ENCODE assay signal across 17 cellular contexts in the genomic region with DNA sequence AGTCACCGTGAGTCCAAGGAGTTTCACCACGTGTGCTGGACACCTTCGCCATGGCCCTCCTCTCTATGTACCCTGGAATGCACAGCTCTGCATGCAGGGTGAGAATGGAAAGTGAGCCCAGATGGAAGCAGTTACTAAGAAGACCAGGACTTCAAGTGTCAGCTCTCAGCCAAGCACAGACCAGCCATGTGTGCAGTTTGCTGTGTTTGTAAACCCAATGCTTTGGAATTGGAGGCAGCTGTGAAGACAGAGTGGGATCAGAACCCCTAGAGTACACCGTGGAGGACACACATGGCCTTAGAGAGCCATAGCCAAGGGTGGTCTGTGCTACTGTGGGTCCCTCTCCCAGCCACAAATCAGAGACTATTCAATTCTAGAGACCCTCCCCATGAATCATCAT.
A peak's percentile ranks its signal among the peaks of the same experiment; 100 is the strongest.
DNase-seq lines count a peak whose midpoint lies in the region; TF ChIP-seq lines count a peak whose summit lies in the region.
"Had no signal": no experiment of that assay in that cellular context is flagged by ENCODE, and none has a peak within 500 bp of the region (broad histone marks: within the 10 kb centered on the region; RNA-seq: fewer than 3 reads in every experiment).

No MANE protein-coding gene starts in this region.

- H3K36me3 ChIP-seq in neuronal stem cell (replicated peaks in 1 of 2; ENCODE audit: control insufficient read depth in 2 of 2, insufficient read depth in 2 of 2, low read length in 2 of 2) (no peaks in the 10 kb centered on the region), thyroid gland (no peaks in the 10 kb centered on the region)
- H3K36me3 ChIP-seq: BLaER1 treated with 17β-estradiol and CSF1 and Interleukin-3, amounts not matched to agents 10 nM and 100 nM had no signal

- DNase-seq in T-helper 2 cell treated with Interferon-gamma antibody and Interleukin-4, amounts not matched to agents 5 μg/mL and 100 μg/mL, for 36 hours (ENCODE audit: low spot score): no peak
- DNase-seq in T-helper 2 cell: no peak
- no peak for DNase-seq in neuronal stem cell (ENCODE audit: low spot score)
- DNase-seq in thyroid gland: peak; percentile 6 to 14
- no peak for DNase-seq in UCSD-AML1 (lab: John Stamatoyannopoulos, UW; ENCODE audit: unreplicated experiment)
- DNase-seq: AML-193; Caco-2; Calu3; CD4-positive, alpha-beta T cell; DMS79 treated with DMSO at 0.1 percent for 48 hours; GF-D8 had no signal

- H3K27me3 Mint-ChIP-seq in T-helper 2 cell treated with Interferon-gamma antibody and Interleukin-4, amounts not matched to agents 5 μg/mL and 100 μg/mL, for 36 hours (ENCODE audit: low read depth): no peaks in the 10 kb centered on the region
- H3K27me3 Mint-ChIP-seq: CD4-positive, alpha-beta T cell had no signal

- H3K36me3 Mint-ChIP-seq in T-helper 2 cell treated with Interferon-gamma antibody and Interleukin-4, amounts not matched to agents 5 μg/mL and 100 μg/mL, for 36 hours (ENCODE audit: low read depth): peaks cover 3% of the 10 kb centered on the region
- H3K36me3 Mint-ChIP-seq: CD8-positive, alpha-beta T cell had no signal

- no peak overlapping the region for H3K9ac ChIP-seq in neuronal stem cell (ENCODE audit: low read depth, low read length, poor library complexity)
- H3K9ac ChIP-seq: BLaER1 treated with 17β-estradiol and CSF1 and Interleukin-3, amounts not matched to agents 10 nM and 100 nM had no signal

- peak overlapping the region; percentile 61 for H3K27ac Mint-ChIP-seq in T-helper 2 cell treated with Interferon-gamma antibody and Interleukin-4, amounts not matched to agents 5 μg/mL and 100 μg/mL, for 36 hours
- H3K27ac Mint-ChIP-seq: B cell; CD4-positive, alpha-beta T cell; CD8-positive, alpha-beta T cell had no signal

- H3K4me1 ChIP-seq in neuronal stem cell (ENCODE audit: control insufficient read depth in 2 of 2, insufficient read depth in 1 of 2, low read depth in 1 of 2, low read length in 2 of 2): peaks cover 0 to 7% of the 10 kb centered on the region in 2 donors
- H3K4me1 ChIP-seq in thyroid gland: no peaks in the 10 kb centered on the region
- H3K4me1 ChIP-seq: A549, Caco-2 had no signal

- H3K4me2 ChIP-seq in neuronal stem cell (ENCODE audit: insufficient read depth, low read length, poor library complexity, severe bottlenecking): no peak overlapping the region
- H3K4me2 ChIP-seq: A549; BLaER1 treated with 17β-estradiol and CSF1 and Interleukin-3, amounts not matched to agents 10 nM and 100 nM had no signal

- TF ChIP-seq POLR2A in thyroid gland (IDR thresholded peaks at IDR 0.05): no peak

- H3K27me3 ChIP-seq in neuronal stem cell (ENCODE audit: control insufficient read depth in 3 of 3, insufficient read depth in 3 of 3, low read depth in 1 of 3, low read length in 3 of 3) (no peaks in the 10 kb centered on the region), thyroid gland (no peaks in the 10 kb centered on the region)
- H3K27me3 ChIP-seq: BLaER1 treated with 17β-estradiol and CSF1 and Interleukin-3, amounts not matched to agents 10 nM and 100 nM had no signal

- peak overlapping the region; percentile 50 for H2BK12ac ChIP-seq in neuronal stem cell (ENCODE audit: low read length)

- H2AFZ ChIP-seq in neuronal stem cell (ENCODE audit: low read length): no peak overlapping the region

- H2BK5ac ChIP-seq in neuronal stem cell (ENCODE audit: low read length): no peak overlapping the region

- no peak overlapping the region for H3K27ac ChIP-seq in neuronal stem cell (replicated peaks; ENCODE audit: low read length)
- no peak overlapping the region for H3K27ac ChIP-seq in thyroid gland
- H3K27ac ChIP-seq: 22Rv1; A549; BLaER1 treated with 17β-estradiol and CSF1 and Interleukin-3, amounts not matched to agents 10 nM and 100 nM; C4-2B had no signal

- H3K23ac ChIP-seq in neuronal stem cell (ENCODE audit: low read depth, low read length, poor library complexity): no peak overlapping the region

- H4K91ac ChIP-seq in neuronal stem cell (ENCODE audit: low read depth, low read length, poor library complexity): no peak overlapping the region

- peaks cover 14% of the 10 kb centered on the region for H3K4me1 Mint-ChIP-seq in T-helper 2 cell treated with Interferon-gamma antibody and Interleukin-4, amounts not matched to agents 5 μg/mL and 100 μg/mL, for 36 hours (ENCODE audit: low read depth)

- H3K4me3 ChIP-seq in neuronal stem cell (ENCODE audit: low read length in 2 of 2): no peak overlapping the region
- H3K4me3 ChIP-seq in thyroid gland (replicated peaks in 1 of 3): no peak overlapping the region
- H3K4me3 ChIP-seq: A549; BLaER1 treated with 17β-estradiol and CSF1 and Interleukin-3, amounts not matched to agents 10 nM and 100 nM had no signal

- WGBS in neuronal stem cell (ENCODE audit: extremely low coverage in 2 of 2, insufficient read length in 2 of 2, insufficient replicate concordance in 1 of 2), 2 donors: no CpG with 5 or more reads among the region's 4 CpGs
- WGBS in thyroid gland, 2 donors: 68 to 79% methylated on average over 4 of the region's 4 CpGs

- H3K9me3 ChIP-seq in neuronal stem cell (replicated peaks in 1 of 2; ENCODE audit: control insufficient read depth in 2 of 2, insufficient read depth in 1 of 2, low read depth in 1 of 2, low read length in 2 of 2) (peaks cover 0 to 3% of the 10 kb centered on the region in 2 donors), thyroid gland (no peaks in the 10 kb centered on the region)
- H3K9me3 ChIP-seq: Caco-2 had no signal

- TF ChIP-seq CTCF in thyroid gland (IDR thresholded peaks at IDR 0.05): no peak

- H2BK15ac ChIP-seq in neuronal stem cell (ENCODE audit: low read length): peak overlapping the region; percentile 7

- peak overlapping the region; percentile 35 for H2AK5ac ChIP-seq in neuronal stem cell (ENCODE audit: low read depth, low read length)

- intact Hi-C loops in thyroid gland (cut with DNase I): no loop called here

- H2BK120ac ChIP-seq in neuronal stem cell (ENCODE audit: low read depth, low read length): peak overlapping the region; percentile 16

- no peak overlapping the region for H3K14ac ChIP-seq in neuronal stem cell (ENCODE audit: low read length)

- H3K4ac ChIP-seq in neuronal stem cell (ENCODE audit: low read length): no peak overlapping the region

- H3K4me3 Mint-ChIP-seq in T-helper 2 cell treated with Interferon-gamma antibody and Interleukin-4, amounts not matched to agents 5 μg/mL and 100 μg/mL, for 36 hours: no peak overlapping the region
- H3K4me3 Mint-ChIP-seq: B cell; CD4-positive, alpha-beta T cell; CD8-positive, alpha-beta T cell had no signal

- no peaks in the 10 kb centered on the region for H3K79me1 ChIP-seq in neuronal stem cell (ENCODE audit: low read depth, low read length)

- H3K18ac ChIP-seq in neuronal stem cell (ENCODE audit: low read length): peak overlapping the region; percentile 20

- no peak overlapping the region for H4K8ac ChIP-seq in neuronal stem cell (ENCODE audit: low read depth, low read length)

- H3K9me3 Mint-ChIP-seq in T-helper 2 cell treated with Interferon-gamma antibody and Interleukin-4, amounts not matched to agents 5 μg/mL and 100 μg/mL, for 36 hours: peaks cover 7% of the 10 kb centered on the region
- H3K9me3 Mint-ChIP-seq: CD4-positive, alpha-beta T cell; CD8-positive, alpha-beta T cell had no signal

Comparison
In these comparisons a context has a peak if more than half of its experiments do, and no peak if none do; other contexts are left out.
1. DNase-seq: peak in thyroid gland (2 of 2); none in T-helper 2 cell treated with Interferon-gamma antibody and Interleukin-4, amounts not matched to agents 5 μg/mL and 100 μg/mL, for 36 hours (single experiment), T-helper 2 cell (0 of 5), neuronal stem cell (single experiment) and UCSD-AML1 (single experiment).